ENCODE assay signal across 19 cellular contexts in the genomic region with DNA sequence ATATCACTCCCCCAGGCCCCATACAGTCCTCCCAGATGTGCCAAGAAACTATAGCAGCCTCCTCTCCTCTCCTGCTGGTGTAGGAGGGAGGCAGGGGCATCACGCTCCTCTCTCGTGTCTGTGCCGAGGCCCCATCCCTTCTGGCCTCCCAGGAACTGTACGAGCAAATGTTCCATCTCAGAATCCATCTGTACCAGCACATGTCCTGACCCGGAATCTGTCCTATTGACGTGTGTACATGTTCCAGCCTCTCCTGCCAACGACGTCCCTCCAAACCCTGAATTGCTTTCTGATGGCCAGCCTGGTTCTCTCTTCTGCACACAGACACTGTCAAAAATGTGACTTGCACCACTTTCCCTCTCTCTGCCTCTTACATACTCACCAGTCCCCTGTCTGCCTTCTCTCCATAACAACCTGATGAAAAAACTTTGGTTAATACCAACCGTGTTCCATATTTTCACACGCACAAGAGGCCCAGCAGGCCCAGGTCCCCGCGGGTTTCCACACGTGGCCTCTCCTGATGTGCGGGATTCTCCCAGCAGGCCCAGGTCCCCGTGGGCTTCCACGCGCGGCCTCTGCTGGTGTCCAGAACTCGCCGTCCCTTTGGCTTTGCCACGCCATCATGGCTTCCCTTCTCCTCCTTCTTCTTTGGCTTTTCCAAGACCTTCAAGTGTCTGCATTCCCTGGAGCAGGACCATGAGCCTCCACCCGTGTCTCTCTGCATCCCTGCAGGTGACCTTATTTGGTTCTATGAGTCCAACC.
DNase-seq lines count a peak whose midpoint lies in the region; ATAC-seq and TF ChIP-seq lines count a peak whose summit lies in the region.
"Had no signal": no experiment of that assay in that cellular context is flagged by ENCODE, and none has a peak within 500 bp of the region (broad histone marks: within the 10 kb centered on the region; RNA-seq: fewer than 3 reads in every experiment).

No MANE protein-coding gene starts in this region.

- no peak overlapping the region for H3K4me2 ChIP-seq in MM.1S (ENCODE audit: low read depth, low read length)
- H3K4me2 ChIP-seq: A549; BLaER1 treated with 17β-estradiol and CSF1 and Interleukin-3, amounts not matched to agents 10 nM and 100 nM had no signal

- no peak for TF ChIP-seq EP300 in esophagus muscularis mucosa (IDR thresholded peaks at IDR 0.05)

- H3K9me2 ChIP-seq in MM.1S (replicated peaks; ENCODE audit: insufficient read depth, low read length), result no peaks in the 10 kb centered on the region

- H2AFZ ChIP-seq in MM.1S (ENCODE audit: low read length), result no peak overlapping the region

- no peak for TF ChIP-seq POLR2A in esophagus muscularis mucosa (IDR thresholded peaks at IDR 0.05; ENCODE audit: low read depth)

- no peaks in the 10 kb centered on the region for H3K79me2 ChIP-seq in MM.1S (ENCODE audit: low read length)

- H3K4me1 ChIP-seq in esophagus muscularis mucosa, result no peaks in the 10 kb centered on the region
- H3K4me1 ChIP-seq in upper lobe of right lung, result no peaks in the 10 kb centered on the region
- no peaks in the 10 kb centered on the region for H3K4me1 ChIP-seq in MM.1S (ENCODE audit: low read length)
- H3K4me1 ChIP-seq: A549, Caco-2 had no signal

- TF ChIP-seq CTCF in esophagus muscularis mucosa (IDR thresholded peaks at IDR 0.05) (no peak), upper lobe of right lung (IDR thresholded peaks at IDR 0.05) (no peak), MM.1S (IDR thresholded peaks at IDR 0.05; ENCODE audit: low read length) (no peak)

- H3F3A ChIP-seq in MM.1S (ENCODE audit: insufficient read depth, low read length), result no peaks in the 10 kb centered on the region

- H3K36me3 ChIP-seq in esophagus muscularis mucosa (no peaks in the 10 kb centered on the region), upper lobe of right lung (no peaks in the 10 kb centered on the region), MM.1S (replicated peaks; ENCODE audit: insufficient read depth, low read length) (no peaks in the 10 kb centered on the region)

- H4K20me1 ChIP-seq in MM.1S (ENCODE audit: insufficient read depth, low read length), result no peaks in the 10 kb centered on the region
- H4K20me1 ChIP-seq: BLaER1 treated with 17β-estradiol and CSF1 and Interleukin-3, amounts not matched to agents 10 nM and 100 nM had no signal

- peaks cover 0 to 6% (median 0%) of the 10 kb centered on the region in 4 donors for H3K9me3 ChIP-seq in esophagus muscularis mucosa
- no peaks in the 10 kb centered on the region for H3K9me3 ChIP-seq in upper lobe of right lung
- H3K9me3 ChIP-seq in MM.1S (replicated peaks; ENCODE audit: insufficient read depth, low read length), result no peaks in the 10 kb centered on the region
- H3K9me3 ChIP-seq: Caco-2 had no signal

- H3K4me3 ChIP-seq in esophagus muscularis mucosa (no peak overlapping the region), upper lobe of right lung (no peak overlapping the region), MM.1S (ENCODE audit: low read length) (no peak overlapping the region)
- H3K4me3 ChIP-seq: A549; BLaER1 treated with 17β-estradiol and CSF1 and Interleukin-3, amounts not matched to agents 10 nM and 100 nM had no signal

- intact Hi-C loops in esophagus muscularis mucosa (cut with DNase I), result no loop called here
- intact Hi-C loops in upper lobe of right lung (cut with DNase I), result no loop called here
- intact Hi-C loops in Right ventricle myocardium superior (cut with DNase I), result no loop called here

- H3K27ac ChIP-seq in esophagus muscularis mucosa (replicated peaks in 1 of 4) (no peak overlapping the region), upper lobe of right lung (no peak overlapping the region), MM.1S (ENCODE audit: low read length) (no peak overlapping the region)
- H3K27ac ChIP-seq: 22Rv1; A549; BLaER1 treated with 17β-estradiol and CSF1 and Interleukin-3, amounts not matched to agents 10 nM and 100 nM; C4-2B had no signal

- 94% methylated on average over 22 of the region's 22 CpGs for WGBS in esophagus muscularis mucosa

- H3K9ac ChIP-seq in MM.1S (ENCODE audit: low read length), result no peak overlapping the region
- H3K9ac ChIP-seq: BLaER1 treated with 17β-estradiol and CSF1 and Interleukin-3, amounts not matched to agents 10 nM and 100 nM had no signal

- peak; percentile 47 for DNase-seq in activated CD8-positive, alpha-beta memory T cell treated with anti-CD3 and anti-CD28 coated beads for 24 hours
- DNase-seq in activated CD8-positive, alpha-beta memory T cell treated with anti-CD3 and anti-CD28 coated beads, Interleukin-2, amount 50 U/mL, for 4 hours, result no peak
- DNase-seq in esophagus muscularis mucosa (ENCODE audit: extremely low spot score), result peak; percentile 70
- peak; percentile 8 for DNase-seq in mucosa of gallbladder (ENCODE audit: low spot score)
- DNase-seq in upper lobe of right lung, result no peak
- no peak for DNase-seq in MM.1S
- no peak for DNase-seq in Right ventricle myocardium superior
- DNase-seq: AML-193; Calu3; CD4-positive, alpha-beta T cell; CD8-positive, alpha-beta T cell; DMS79 treated with DMSO at 0.1 percent for 48 hours; GF-D8 had no signal

- ATAC-seq in upper lobe of right lung (peak; percentile 58), HG03097 (IDR thresholded peaks at IDR 0.05; ENCODE audit: low FRiP score, unreplicated experiment) (no peak), Right ventricle myocardium superior (ENCODE audit: poor library complexity) (no peak)
- ATAC-seq: A549; CD8-positive, alpha-beta T cell had no signal

- H3K27me3 ChIP-seq in esophagus muscularis mucosa, result no peaks in the 10 kb centered on the region
- no peaks in the 10 kb centered on the region for H3K27me3 ChIP-seq in upper lobe of right lung
- no peaks in the 10 kb centered on the region for H3K27me3 ChIP-seq in MM.1S (replicated peaks; ENCODE audit: insufficient read depth, low read length)
- H3K27me3 ChIP-seq: BLaER1 treated with 17β-estradiol and CSF1 and Interleukin-3, amounts not matched to agents 10 nM and 100 nM had no signal

Comparison
In these comparisons a context has a peak if more than half of its experiments do, and no peak if none do; other contexts are left out.
1. DNase-seq: peak in activated CD8-positive, alpha-beta memory T cell treated with anti-CD3 and anti-CD28 coated beads for 24 hours (single experiment), esophagus muscularis mucosa (single experiment) and mucosa of gallbladder (single experiment); none in activated CD8-positive, alpha-beta memory T cell treated with anti-CD3 and anti-CD28 coated beads, Interleukin-2, amount 50 U/mL, for 4 hours (single experiment), upper lobe of right lung (single experiment), MM.1S (single experiment) and Right ventricle myocardium superior (single experiment).